Comparison of ENCODE assay signal across 22 cellular contexts in the genomic region with DNA sequence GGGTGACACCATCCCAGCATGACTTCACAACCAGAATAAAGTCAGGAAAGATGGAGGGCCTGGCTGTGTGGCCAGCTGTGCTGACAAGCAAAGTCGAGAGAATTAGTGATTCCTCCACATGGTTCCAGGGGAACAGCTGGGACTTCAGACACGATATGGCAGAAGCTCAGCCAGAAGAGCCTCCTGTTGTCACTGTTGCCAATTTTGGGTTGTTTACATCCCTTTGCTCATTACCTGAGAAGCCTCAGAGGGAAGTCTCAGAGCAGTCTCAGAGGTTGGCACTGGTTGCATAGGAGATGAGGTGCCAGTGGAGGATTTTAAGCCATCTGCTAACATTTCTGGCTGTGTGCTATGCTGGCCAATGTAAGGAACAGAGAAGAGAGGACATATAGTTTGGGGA. TPM values are rescaled to one million over a fixed set of nuclear protein-coding genes. Genes with fewer than 3 reads are reported as not detected.
A peak's percentile ranks its signal among the peaks of the same experiment; 100 is the strongest.
DNase-seq lines count a peak whose midpoint lies in the region; ATAC-seq and TF ChIP-seq lines count a peak whose summit lies in the region.
"Had no signal": no experiment of that assay in that cellular context is flagged by ENCODE, and none has a peak within 500 bp of the region (broad histone marks: within the 10 kb centered on the region; RNA-seq: fewer than 3 reads in every experiment).

No MANE protein-coding gene starts in this region.

- H3K14ac ChIP-seq in mesenchymal stem cell (ENCODE audit: low read length in 2 of 2): no peak overlapping the region

- H3K79me2 ChIP-seq in GM23338 (replicated peaks; ENCODE audit: insufficient read depth): no peaks in the 10 kb centered on the region

- no peaks in the 10 kb centered on the region for H4K20me1 ChIP-seq in GM23338 (replicated peaks; ENCODE audit: insufficient read depth)

- no peaks in the 10 kb centered on the region for H3K27me3 Mint-ChIP-seq in GM23338 (ENCODE audit: insufficient read depth, low read depth, poor library complexity)
- H3K27me3 Mint-ChIP-seq: CD4-positive, CD25-positive, alpha-beta regulatory T cell; T-cell had no signal

- peak overlapping the region; percentile 82; the same call in 1 of the 2 replicates for H3K27ac Mint-ChIP-seq in GM23338
- H3K27ac Mint-ChIP-seq: CD4-positive, CD25-positive, alpha-beta regulatory T cell; T-cell had no signal

- no peak for ATAC-seq in GM23338
- no peak for ATAC-seq in HG02759 (IDR thresholded peaks at IDR 0.05; ENCODE audit: unreplicated experiment)
- ATAC-seq: T-cell had no signal

- no peaks in the 10 kb centered on the region for H3K9me3 ChIP-seq in mesenchymal stem cell (ENCODE audit: control insufficient read depth, low read length)
- H3K9me3 ChIP-seq: Peyer's patch had no signal

- no peak overlapping the region for H3K4me3 ChIP-seq in GM23338
- H3K4me3 ChIP-seq in mesenchymal stem cell (ENCODE audit: insufficient read depth in 1 of 2, low read depth in 1 of 2, low read length in 2 of 2): no peak overlapping the region
- H3K4me3 ChIP-seq: Peyer's patch had no signal

- peak overlapping the region; percentile 47 for H2AK5ac ChIP-seq in mesenchymal stem cell (ENCODE audit: low read length, severe bottlenecking)

- H3K9me3 Mint-ChIP-seq in GM23338: no peaks in the 10 kb centered on the region

- H2BK120ac ChIP-seq in mesenchymal stem cell (ENCODE audit: low read depth, low read length): no peak overlapping the region

- no peak overlapping the region for H3K9ac ChIP-seq in mesenchymal stem cell (ENCODE audit: low read length)

- no peak overlapping the region for H2BK15ac ChIP-seq in mesenchymal stem cell (ENCODE audit: low read depth, poor library complexity, severe bottlenecking)

- DNase-seq in GM23338 (ENCODE audit: low spot score) (no peak), NCI-H69 (lab: John Stamatoyannopoulos, UW) (peak; percentile 66), mesenchymal stem cell (no peak), COLO829 (ENCODE audit: low spot score) (no peak), NAMALWA (ENCODE audit: low spot score) (no peak), AG08395 (ENCODE audit: low spot score) (no peak)
- DNase-seq: CD4-positive, CD25-positive, alpha-beta regulatory T cell; COR-L47; DMS153; GOT3; Karpas-422; MV-4-11; NCI-H187; NCI-H226; NCI-H524 treated with DMSO at 0.1 percent for 48 hours; Peyer's patch; T-cell had no signal

- H2BK5ac ChIP-seq in mesenchymal stem cell (ENCODE audit: low read depth, low read length, poor library complexity, severe bottlenecking): no peak overlapping the region

- no peaks in the 10 kb centered on the region for H3K36me3 Mint-ChIP-seq in GM23338 (ENCODE audit: low read depth)
- H3K36me3 Mint-ChIP-seq: CD4-positive, CD25-positive, alpha-beta regulatory T cell; T-cell had no signal

- peaks cover 38% of the 10 kb centered on the region for H3K4me1 Mint-ChIP-seq in GM23338
- H3K4me1 Mint-ChIP-seq: CD4-positive, CD25-positive, alpha-beta regulatory T cell; T-cell had no signal

- no peak for TF ChIP-seq CTCF in GM23338 (conservative IDR thresholded peaks at IDR 0.05; ENCODE audit: low read depth in 2 of 2)

- 79% methylated on average over 2 of the region's 2 CpGs for WGBS in mesenchymal stem cell

- H4K8ac ChIP-seq in mesenchymal stem cell (ENCODE audit: low read length): no peak overlapping the region

- H2BK12ac ChIP-seq in mesenchymal stem cell (ENCODE audit: low read length in 2 of 2): no peak overlapping the region

- H3K4me2 ChIP-seq in GM23338: no peak overlapping the region
- no peak overlapping the region for H3K4me2 ChIP-seq in mesenchymal stem cell (ENCODE audit: low read length, poor library complexity, severe bottlenecking)

- H3K23ac ChIP-seq in mesenchymal stem cell (ENCODE audit: low read length in 2 of 2): no peak overlapping the region

- H3K9me2 ChIP-seq in GM23338 (ENCODE audit: insufficient read depth): peaks cover 9% of the 10 kb centered on the region; the same call in 1 of the 2 replicates

- H4K91ac ChIP-seq in mesenchymal stem cell (ENCODE audit: low read length): no peak overlapping the region

- H3K4me3 Mint-ChIP-seq in GM23338: no peak overlapping the region
- H3K4me3 Mint-ChIP-seq: CD4-positive, CD25-positive, alpha-beta regulatory T cell; T-cell had no signal

- H3K18ac ChIP-seq in mesenchymal stem cell (ENCODE audit: low read depth in 1 of 2, low read length in 2 of 2): no peak overlapping the region

- H2AFZ ChIP-seq in GM23338 (no peak overlapping the region), mesenchymal stem cell (ENCODE audit: low read depth, low read length) (no peak overlapping the region)

- H3K79me1 ChIP-seq in mesenchymal stem cell (replicated peaks; ENCODE audit: low read length, poor library complexity, severe bottlenecking): no peaks in the 10 kb centered on the region

- H3F3A ChIP-seq in GM23338 (replicated peaks; ENCODE audit: low read depth): no peaks in the 10 kb centered on the region

- H3K27ac ChIP-seq in GM23338 (ENCODE audit: low read depth): no peak overlapping the region
- H3K27ac ChIP-seq in mesenchymal stem cell (ENCODE audit: low read length, poor library complexity, severe bottlenecking): peak overlapping the region; percentile 72
- H3K27ac ChIP-seq: Peyer's patch had no signal

- H3K4ac ChIP-seq in mesenchymal stem cell (ENCODE audit: low read depth in 1 of 2, low read length in 2 of 2): no peak overlapping the region

- H3K4me1 ChIP-seq in GM23338 (ENCODE audit: insufficient read depth) (peaks cover 13% of the 10 kb centered on the region), mesenchymal stem cell (ENCODE audit: control insufficient read depth, insufficient read depth, low read depth, low read length) (peaks cover 7% of the 10 kb centered on the region)
- H3K4me1 ChIP-seq: Peyer's patch had no signal

- H3K36me3 ChIP-seq in GM23338 (ENCODE audit: insufficient read depth) (no peaks in the 10 kb centered on the region), mesenchymal stem cell (ENCODE audit: control insufficient read depth in 1 of 2, insufficient read depth in 2 of 2, low read depth in 1 of 2, low read length in 2 of 2) (no peaks in the 10 kb centered on the region)
- H3K36me3 ChIP-seq: Peyer's patch had no signal

- H3K27me3 ChIP-seq in GM23338 (ENCODE audit: insufficient read depth): no peaks in the 10 kb centered on the region
- H3K27me3 ChIP-seq in mesenchymal stem cell (ENCODE audit: control insufficient read depth in 1 of 2, insufficient read depth in 1 of 2, low read length in 2 of 2): no peaks in the 10 kb centered on the region
- H3K27me3 ChIP-seq: Peyer's patch had no signal

TF ChIP-seq in GM23338, 12 proteins besides CTCF, POLR2A, EP300 and RAD21 (continues in another document):
- TF ChIP-seq JUNB (IDR thresholded peaks at IDR 0.05; ENCODE audit: unreplicated experiment) (no peak), EZH2phosphoT487 (IDR thresholded peaks at IDR 0.05; ENCODE audit: unreplicated experiment) (no peak), STAT1 (IDR thresholded peaks at IDR 0.05; ENCODE audit: unreplicated experiment) (no peak), EZH2 (IDR thresholded peaks at IDR 0.05; ENCODE audit: low read depth, unreplicated experiment) (no peak), NANOG (IDR thresholded peaks at IDR 0.05; ENCODE audit: borderline replicate concordance) (no peak), POLR2AphosphoS5 (IDR thresholded peaks at IDR 0.05; ENCODE audit: low read depth) (no peak), CREB1 (CRISPR knock-in tag; IDR thresholded peaks at IDR 0.05; ENCODE audit: low read depth) (no peak), ZNF114 (CRISPR knock-in tag; IDR thresholded peaks at IDR 0.05) (no peak), REST (IDR thresholded peaks at IDR 0.05; ENCODE audit: unreplicated experiment) (no peak), ZNF331 (CRISPR knock-in tag; IDR thresholded peaks at IDR 0.05; ENCODE audit: low read depth) (no peak)
- TF ChIP-seq, protein P1, sequence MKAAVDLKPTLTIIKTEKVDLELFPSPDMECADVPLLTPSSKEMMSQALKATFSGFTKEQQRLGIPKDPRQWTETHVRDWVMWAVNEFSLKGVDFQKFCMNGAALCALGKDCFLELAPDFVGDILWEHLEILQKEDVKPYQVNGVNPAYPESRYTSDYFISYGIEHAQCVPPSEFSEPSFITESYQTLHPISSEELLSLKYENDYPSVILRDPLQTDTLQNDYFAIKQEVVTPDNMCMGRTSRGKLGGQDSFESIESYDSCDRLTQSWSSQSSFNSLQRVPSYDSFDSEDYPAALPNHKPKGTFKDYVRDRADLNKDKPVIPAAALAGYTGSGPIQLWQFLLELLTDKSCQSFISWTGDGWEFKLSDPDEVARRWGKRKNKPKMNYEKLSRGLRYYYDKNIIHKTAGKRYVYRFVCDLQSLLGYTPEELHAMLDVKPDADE (IDR thresholded peaks at IDR 0.05): no peak

RNA-seq across cellular contexts. Expression of gene LINC00305, which starts 16.0 kb away (rescaled TPM):
- not detected in 2 replicates for total RNA-seq in GM23338 (2014; rRNA removed; shearing (Covaris generic))
- polyA plus RNA-seq in GM23338 (2016; fragmentation: Nextera tagmentation; extraction: Ambion mirVana): not detected in 2 replicates
- polyA plus RNA-seq in mesenchymal stem cell (2013, experiment 1 of 2): not detected
- not detected for polyA plus RNA-seq in mesenchymal stem cell (2013, experiment 2 of 2)
- total RNA-seq: A673; CD4-positive, CD25-positive, alpha-beta regulatory T cell; M059J; OCI-LY7; Peyer's patch; T-cell had no signal
- polyA plus RNA-seq: BJ; CD4-positive, CD25-positive, alpha-beta regulatory T cell had no signal
